24 cellular contexts compared by ENCODE assay signal in genomic region chrX:132810964-132811712, GRCh38.
"Had no signal": no experiment of that assay in that cellular context is flagged by ENCODE, and none has a peak within 500 bp of the region (broad histone marks: within the 10 kb centered on the region; RNA-seq: fewer than 3 reads in every experiment).

No MANE protein-coding gene starts in this region.

- H3K27ac Mint-ChIP-seq: immature natural killer cell; memory B cell; natural killer cell; stimulated activated naive CD8-positive, alpha-beta T cell treated with anti-CD3 and anti-CD28 coated beads, Interleukin-15, amount 100 ng/mL, for 72 hours had no signal

- DNase-seq: dorsolateral prefrontal cortex; effector CD4-positive, alpha-beta T cell; esophagus squamous epithelium; hypothalamus; immature natural killer cell; left ventricle myocardium superior; lower lobe of right lung; natural killer cell; pancreas; right lobe of liver; small intestine; stimulated activated CD4-positive, alpha-beta T cell treated with anti-CD3 and anti-CD28 coated beads, Interleukin-15, amount 100 ng/mL, for 24 hours; stimulated activated CD4-positive, alpha-beta T cell treated with anti-CD3 and anti-CD28 coated beads, Interleukin-4, amount 100 ng/mL, for 1 hour; stimulated activated CD8-positive, alpha-beta memory T cell treated with anti-CD3 and anti-CD28 coated beads, Interleukin-4, amount 100 ng/mL, for 48 hours; stimulated activated naive CD4-positive, alpha-beta T cell; stimulated activated naive CD8-positive, alpha-beta T cell treated with anti-CD3 and anti-CD28 coated beads, Interleukin-15, amount 100 ng/mL, for 72 hours; trophoblast cell had no signal

- H3K36me3 Mint-ChIP-seq: immature natural killer cell, memory B cell, natural killer cell had no signal

- H3K27ac ChIP-seq: dorsolateral prefrontal cortex, lower lobe of right lung, neutrophil, pancreas, right lobe of liver, suprapubic skin, vagina had no signal

- H3K9me3 ChIP-seq: esophagus squamous epithelium, lower lobe of right lung, neutrophil, pancreas, right lobe of liver, suprapubic skin, vagina had no signal

- H3K4me3 ChIP-seq: dorsolateral prefrontal cortex, esophagus squamous epithelium, lower lobe of right lung, pancreas, right lobe of liver, suprapubic skin, vagina had no signal

- H3K4me1 ChIP-seq: esophagus squamous epithelium, lower lobe of right lung, pancreas, right lobe of liver, suprapubic skin, vagina had no signal

- H3K27me3 Mint-ChIP-seq: memory B cell; progenitor cell of endocrine pancreas; stimulated activated naive CD8-positive, alpha-beta T cell treated with anti-CD3 and anti-CD28 coated beads, Interleukin-15, amount 100 ng/mL, for 72 hours had no signal

- H3K27me3 ChIP-seq: esophagus squamous epithelium, neutrophil, right lobe of liver, suprapubic skin, vagina had no signal

- H3K36me3 ChIP-seq: esophagus squamous epithelium, lower lobe of right lung, neutrophil, pancreas, right lobe of liver, suprapubic skin, vagina had no signal

- H3K4me1 Mint-ChIP-seq: immature natural killer cell; memory B cell; natural killer cell; stimulated activated naive CD8-positive, alpha-beta T cell treated with anti-CD3 and anti-CD28 coated beads, Interleukin-15, amount 100 ng/mL, for 72 hours had no signal

- H3K9me3 Mint-ChIP-seq: immature natural killer cell; memory B cell; natural killer cell; stimulated activated naive CD8-positive, alpha-beta T cell treated with anti-CD3 and anti-CD28 coated beads, Interleukin-15, amount 100 ng/mL, for 72 hours had no signal

- ATAC-seq: left ventricle myocardium superior; lower lobe of right lung; natural killer cell; pancreas; right lobe of liver; stimulated activated naive CD8-positive, alpha-beta T cell treated with anti-CD3 and anti-CD28 coated beads, Interleukin-15, amount 100 ng/mL, for 72 hours had no signal

- FAIRE-seq: frontal cortex, keratinocyte, pancreas, small intestine had no signal

- H3K4me3 Mint-ChIP-seq: immature natural killer cell; memory B cell; natural killer cell; stimulated activated naive CD8-positive, alpha-beta T cell treated with anti-CD3 and anti-CD28 coated beads, Interleukin-15, amount 100 ng/mL, for 72 hours had no signal
